ENCODE assay signal across 8 cellular contexts in the genomic region with DNA sequence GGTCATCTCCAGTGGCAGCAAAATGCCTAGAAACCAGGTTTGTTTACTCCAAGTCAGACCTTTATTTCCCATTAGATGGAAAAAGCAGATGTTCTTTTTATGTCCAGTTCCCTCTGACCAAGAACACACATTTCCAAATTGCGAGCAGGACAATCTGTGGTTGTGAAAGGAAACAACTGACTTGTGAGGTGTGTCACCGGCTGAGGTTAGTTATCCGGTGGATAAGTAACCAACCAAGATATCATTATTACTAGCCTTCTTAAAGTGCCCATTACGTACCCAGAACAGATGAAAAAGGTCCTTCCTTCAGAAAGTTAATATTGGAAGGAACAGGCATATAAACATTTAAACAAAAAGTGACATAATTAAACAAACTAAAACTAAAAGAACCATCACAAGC.
DNase-seq lines count a peak whose midpoint lies in the region; ATAC-seq and TF ChIP-seq lines count a peak whose summit lies in the region.

No MANE protein-coding gene starts in this region.

- no peak for TF ChIP-seq CTCF in type B pancreatic cell (conservative IDR thresholded peaks at IDR 0.05)
- no peak for TF ChIP-seq CTCF in osteocyte (IDR thresholded peaks at IDR 0.05)

- H3K27ac Mint-ChIP-seq in type B pancreatic cell (peak overlapping the region; percentile 35), osteocyte (ENCODE audit: unreplicated experiment) (no peak overlapping the region)

- H3K36me3 Mint-ChIP-seq in type B pancreatic cell (peaks cover 12% of the 10 kb centered on the region), osteocyte (ENCODE audit: unreplicated experiment) (no peaks in the 10 kb centered on the region)

- H3K27me3 Mint-ChIP-seq in type B pancreatic cell, result no peaks in the 10 kb centered on the region
- H3K27me3 Mint-ChIP-seq in osteocyte (ENCODE audit: unreplicated experiment), result no peaks in the 10 kb centered on the region

- H3K9me3 Mint-ChIP-seq in type B pancreatic cell (no peaks in the 10 kb centered on the region), osteocyte (ENCODE audit: unreplicated experiment) (no peaks in the 10 kb centered on the region)

- peak; percentile 67 for ATAC-seq in left ventricle myocardium superior

- DNase-seq in NCI-H748 (lab: John Stamatoyannopoulos, UW; ENCODE audit: unreplicated experiment) (peak; percentile 18), NCI-H748 treated with DMSO at 0.1 percent for 48 hours (lab: John Stamatoyannopoulos, UW) (no peak), M059J (ENCODE audit: low read depth) (peak; percentile 17), left ventricle myocardium superior (no peak), type B pancreatic cell (ENCODE audit: extremely low spot score, unreplicated experiment) (no peak), osteocyte (ENCODE audit: extremely low spot score, unreplicated experiment) (no peak), NCI-H1105 treated with DMSO at 0.1 percent for 48 hours (lab: John Stamatoyannopoulos, UW) (no peak), cortex of kidney (lab: John Stamatoyannopoulos, UW) (no peak)

- H3K4me1 Mint-ChIP-seq in type B pancreatic cell (ENCODE audit: unreplicated experiment) (peaks cover 41% of the 10 kb centered on the region), osteocyte (ENCODE audit: unreplicated experiment) (peaks cover 64% of the 10 kb centered on the region)

- intact Hi-C loops in left ventricle myocardium superior (cut with micrococcal nuclease), result loop anchor here (10.0 kb wide), 3 partner anchors 348 to 538 kb away; no protein-coding TSS in a partner anchor

- peak overlapping the region; percentile 48 for H3K4me3 Mint-ChIP-seq in type B pancreatic cell
- H3K4me3 Mint-ChIP-seq in osteocyte (ENCODE audit: unreplicated experiment), result no peak overlapping the region

Comparison
In these comparisons a context has a peak if more than half of its experiments do, and no peak if none do; other contexts are left out.
1. DNase-seq: peak in NCI-H748 (single experiment) and M059J (single experiment); none in NCI-H748 treated with DMSO at 0.1 percent for 48 hours (single experiment), left ventricle myocardium superior (single experiment), type B pancreatic cell (single experiment), osteocyte (single experiment), NCI-H1105 treated with DMSO at 0.1 percent for 48 hours (single experiment) and cortex of kidney (single experiment).